ENCODE assay signal across 9 cellular contexts in the genomic region with DNA sequence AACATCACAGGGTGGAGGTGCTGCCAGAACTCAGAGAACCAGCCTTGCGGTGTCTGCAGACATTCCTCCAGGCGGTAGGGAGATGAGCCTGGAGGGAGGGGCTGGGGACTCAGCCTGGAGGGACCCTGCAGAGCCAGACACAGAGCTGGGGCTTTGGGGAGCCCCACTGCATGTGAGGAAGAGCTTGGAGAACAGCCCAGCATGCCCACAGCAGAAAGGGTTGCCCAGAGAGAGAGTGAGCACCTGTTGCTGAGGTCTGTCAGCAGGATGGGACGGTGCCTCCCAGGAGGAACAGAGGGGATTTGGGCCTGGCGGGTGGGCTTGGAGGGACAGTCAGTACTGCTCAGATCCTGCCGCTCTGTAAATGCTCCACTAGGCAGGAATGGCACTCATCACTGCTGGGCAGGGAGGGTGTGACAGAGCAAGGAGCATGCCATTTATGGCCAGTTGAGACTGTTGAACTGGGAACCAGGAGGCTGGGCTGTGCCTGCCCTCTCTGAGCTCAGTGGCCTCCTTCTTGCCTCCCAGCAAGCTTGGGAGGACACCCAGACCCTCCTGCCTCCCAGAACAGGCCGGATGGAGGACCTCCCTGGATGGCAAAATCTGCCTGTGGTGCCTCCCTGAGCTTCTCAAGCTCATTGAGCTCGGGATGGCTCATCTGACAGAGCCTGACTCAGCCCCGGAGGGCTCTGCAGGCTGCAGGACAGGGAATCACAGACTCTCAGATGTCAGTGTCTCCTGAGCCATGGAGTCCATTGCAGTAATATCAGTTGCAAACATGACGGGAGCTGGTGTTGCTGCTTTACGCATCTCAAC. TPM values are rescaled to one million over a fixed set of nuclear protein-coding genes. Genes with fewer than 3 reads are reported as not detected.
DNase-seq lines count a peak whose midpoint lies in the region; ATAC-seq, FAIRE-seq and TF ChIP-seq lines count a peak whose summit lies in the region.
"Had no signal": no experiment of that assay in that cellular context is flagged by ENCODE, and none has a peak within 500 bp of the region (broad histone marks: within the 10 kb centered on the region; RNA-seq: fewer than 3 reads in every experiment).

No MANE protein-coding gene starts in this region.

- no peak overlapping the region for H3K27ac Mint-ChIP-seq in stimulated activated memory B cell treated with anti-CD40 and anti-IgM and Interleukin-4, amounts not matched to agents 10 μg/mL and 1 μg/mL and 100 μg/mL, for 72 hours
- H3K27ac Mint-ChIP-seq in naive thymus-derived CD8-positive, alpha-beta T cell, result peak overlapping the region in 1 of 10 donors; percentile 66

- H3K36me3 Mint-ChIP-seq in stimulated activated memory B cell treated with anti-CD40 and anti-IgM and Interleukin-4, amounts not matched to agents 10 μg/mL and 1 μg/mL and 100 μg/mL, for 72 hours, result no peaks in the 10 kb centered on the region
- no peaks in the 10 kb centered on the region for H3K36me3 Mint-ChIP-seq in naive thymus-derived CD8-positive, alpha-beta T cell

- intact Hi-C loops in kidney (cut with DNase I), result no loop called here

- no peaks in the 10 kb centered on the region for H3K79me2 ChIP-seq in GM23248 (ENCODE audit: insufficient read depth)

- H3K36me3 ChIP-seq in GM23248 (ENCODE audit: low read depth), result no peaks in the 10 kb centered on the region
- H3K36me3 ChIP-seq in kidney (ENCODE audit: control insufficient read depth in 1 of 2, insufficient read depth in 2 of 2, low read length in 2 of 2), result no peaks in the 10 kb centered on the region

- FAIRE-seq in kidney (lab: Jason Lieb, UNC), result no peak

- H3K27ac ChIP-seq in GM23248 (peak overlapping the region; percentile 97), angular gyrus (ENCODE audit: low read depth, low read length) (peak overlapping the region; percentile 18), kidney (ENCODE audit: low read depth in 2 of 2, low read length in 2 of 2) (peak overlapping the region; percentile 90 to 96)

- H3K9me3 ChIP-seq in GM23248 (ENCODE audit: low read depth) (no peaks in the 10 kb centered on the region), kidney (ENCODE audit: control insufficient read depth in 1 of 2, low read length in 2 of 2) (no peaks in the 10 kb centered on the region)

- peak overlapping the region; percentile 66 for H2AFZ ChIP-seq in GM23248

- peaks cover 47% of the 10 kb centered on the region for H3K27me3 Mint-ChIP-seq in stimulated activated memory B cell treated with anti-CD40 and anti-IgM and Interleukin-4, amounts not matched to agents 10 μg/mL and 1 μg/mL and 100 μg/mL, for 72 hours
- H3K27me3 Mint-ChIP-seq in naive thymus-derived CD8-positive, alpha-beta T cell, result peaks cover 0 to 11% (median 0%) of the 10 kb centered on the region in 5 donors

- H3K9ac ChIP-seq in GM23248 (peak overlapping the region; percentile 84), kidney (ENCODE audit: low read length in 2 of 2) (peak overlapping the region in 1 of 2 donors; percentile 43)

- in situ Hi-C loops in GM23248 (cut with MboI), result no loop called here

- peak; percentile 13 for ATAC-seq in stimulated activated memory B cell treated with anti-CD40 and anti-IgM and Interleukin-4, amounts not matched to agents 10 μg/mL and 1 μg/mL and 100 μg/mL, for 72 hours
- no peak for ATAC-seq in naive thymus-derived CD8-positive, alpha-beta T cell
- no peak for ATAC-seq in GM19463 (IDR thresholded peaks at IDR 0.05; ENCODE audit: unreplicated experiment)

- DNase-seq in GM23248, result peak; percentile 91
- DNase-seq in kidney, result no peak
- DNase-seq in naive thymus-derived CD8-positive, alpha-beta T cell, result no peak
- no peak for DNase-seq in NCI-H1092 (lab: John Stamatoyannopoulos, UW)
- DNase-seq in activated CD8-positive, alpha-beta memory T cell treated with anti-CD3 and anti-CD28 coated beads, Interleukin-2, amount 50 U/mL, for 4 hours, result no peak

- H3K27me3 ChIP-seq in GM23248 (replicated peaks; ENCODE audit: insufficient read depth), result no peaks in the 10 kb centered on the region

- peaks cover 43% of the 10 kb centered on the region for H3F3A ChIP-seq in GM23248 (ENCODE audit: insufficient read depth)

- peak overlapping the region; percentile 45 for H3K4me2 ChIP-seq in GM23248 (ENCODE audit: unreplicated experiment)

- H3K4me1 ChIP-seq in GM23248 (ENCODE audit: insufficient read depth) (peaks cover 49% of the 10 kb centered on the region), kidney (ENCODE audit: control insufficient read depth in 1 of 2, insufficient read depth in 1 of 2, low read depth in 1 of 2, low read length in 2 of 2) (peaks cover 38 to 55% of the 10 kb centered on the region in 2 donors)

- H3K4me3 ChIP-seq in GM23248, result peak overlapping the region; percentile 32; the same call in 1 of the 2 replicates
- H3K4me3 ChIP-seq in kidney (ENCODE audit: low read length in 2 of 2), result peak overlapping the region in 1 of 2 donors; percentile 22

- no peaks in the 10 kb centered on the region for H3K9me2 ChIP-seq in GM23248 (ENCODE audit: insufficient read depth)

- H3K4me3 Mint-ChIP-seq in stimulated activated memory B cell treated with anti-CD40 and anti-IgM and Interleukin-4, amounts not matched to agents 10 μg/mL and 1 μg/mL and 100 μg/mL, for 72 hours, result no peak overlapping the region
- H3K4me3 Mint-ChIP-seq in naive thymus-derived CD8-positive, alpha-beta T cell, result no peak overlapping the region

- H4K20me1 ChIP-seq in GM23248 (ENCODE audit: insufficient read depth), result no peaks in the 10 kb centered on the region

- H3K4me1 Mint-ChIP-seq in stimulated activated memory B cell treated with anti-CD40 and anti-IgM and Interleukin-4, amounts not matched to agents 10 μg/mL and 1 μg/mL and 100 μg/mL, for 72 hours, result peaks cover 6% of the 10 kb centered on the region
- H3K4me1 Mint-ChIP-seq in naive thymus-derived CD8-positive, alpha-beta T cell, result peaks cover 26 to 48% (median 41%) of the 10 kb centered on the region in 4 donors

- WGBS in GM23248 (ENCODE audit: low coverage in 1 of 2, low lambda C conversion rate in 2 of 2, missing lambda C conversion rate in 2 of 2), 2 experiments, result 29 to 37% methylated on average over 10 of the region's 10 CpGs

- TF ChIP-seq CTCF in kidney (IDR thresholded peaks at IDR 0.05; ENCODE audit: borderline replicate concordance, extremely low read depth, insufficient read depth), result no peak

- H3K9me3 Mint-ChIP-seq in stimulated activated memory B cell treated with anti-CD40 and anti-IgM and Interleukin-4, amounts not matched to agents 10 μg/mL and 1 μg/mL and 100 μg/mL, for 72 hours, result no peaks in the 10 kb centered on the region
- no peaks in the 10 kb centered on the region for H3K9me3 Mint-ChIP-seq in naive thymus-derived CD8-positive, alpha-beta T cell

- POLR2A ChIA-PET in naive thymus-derived CD8-positive, alpha-beta T cell (lab: Charles Lee), result interaction anchor here (0.6 kb wide), 1 partner anchor 1559 kb away, joined by 3 read pairs; no protein-coding TSS in a partner anchor

RNA-seq across cellular contexts. Expression of a gene that starts 0.8 kb away (rescaled TPM):
- total RNA-seq in GM23248 (2014; rRNA removed; shearing (Covaris generic)), result 0.76 and 1.2 TPM in 2 replicates
- polyA plus RNA-seq in GM23248 (2016; fragmentation: Nextera tagmentation; extraction: Ambion mirVana) (3.4 and 3.6 TPM in 2 replicates), kidney (ENCODE audit: insufficient read depth, low read depth, low replicate concordance) (13.3 TPM)
- 51.2 TPM for total RNA-seq in kidney
- total RNA-seq in naive thymus-derived CD8-positive, alpha-beta T cell, result not detected
- polyA plus RNA-seq in naive thymus-derived CD8-positive, alpha-beta T cell, result not detected

RNA-seq across cellular contexts. Expression of a gene that starts 4.1 kb away (rescaled TPM):
- total RNA-seq in GM23248 (2014; rRNA removed; shearing (Covaris generic)), result not detected in 2 replicates
- polyA plus RNA-seq in GM23248 (2016; fragmentation: Nextera tagmentation; extraction: Ambion mirVana), result 0.23 and 0.39 TPM in 2 replicates
- total RNA-seq in kidney, result 5.3 TPM
- 3.2 TPM for polyA plus RNA-seq in kidney (ENCODE audit: insufficient read depth, low read depth, low replicate concordance)
- not detected for total RNA-seq in naive thymus-derived CD8-positive, alpha-beta T cell
- not detected for polyA plus RNA-seq in naive thymus-derived CD8-positive, alpha-beta T cell

RNA-seq across cellular contexts. Expression of a gene that starts 35.0 kb away (rescaled TPM):
- total RNA-seq in GM23248 (2014; rRNA removed; shearing (Covaris generic)), result not detected in 2 replicates
- polyA plus RNA-seq in GM23248 (2016; fragmentation: Nextera tagmentation; extraction: Ambion mirVana), result not detected in 2 replicates
- total RNA-seq in kidney, result not detected
- polyA plus RNA-seq in kidney (ENCODE audit: insufficient read depth, low read depth, low replicate concordance), result not detected
- total RNA-seq in naive thymus-derived CD8-positive, alpha-beta T cell, result not detected
- not detected for polyA plus RNA-seq in naive thymus-derived CD8-positive, alpha-beta T cell
- total RNA-seq: HT-29 had no signal

RNA-seq across cellular contexts. Expression of a gene that starts 52.8 kb away (rescaled TPM):
- 0.11 TPM in 1 of 2 replicates, not detected in the other for total RNA-seq in GM23248 (2014; rRNA removed; shearing (Covaris generic))
- polyA plus RNA-seq in GM23248 (2016; fragmentation: Nextera tagmentation; extraction: Ambion mirVana) (0.30 and 0.67 TPM in 2 replicates), kidney (ENCODE audit: insufficient read depth, low read depth, low replicate concordance) (not detected)
- not detected for total RNA-seq in kidney
- not detected for total RNA-seq in naive thymus-derived CD8-positive, alpha-beta T cell
- not detected for polyA plus RNA-seq in naive thymus-derived CD8-positive, alpha-beta T cell
- total RNA-seq: HT-29 had no signal

Comparison
In these comparisons a context has a peak if more than half of its experiments do, and no peak if none do; other contexts are left out.
1. H3K27ac ChIP-seq: peak in every context shown above with its lines; median percentile 97 in GM23248; 93 in kidney; 18 in angular gyrus.
2. RNA of a gene that starts 0.8 kb away (total RNA-seq): 51.2 TPM in kidney (single experiment); 0.76 to 1.2 TPM in GM23248 and not detected in naive thymus-derived CD8-positive, alpha-beta T cell; every median in the first group is over 10 times any median in the second.